ENCODE assay signal across 1 cellular context in the genomic region with DNA sequence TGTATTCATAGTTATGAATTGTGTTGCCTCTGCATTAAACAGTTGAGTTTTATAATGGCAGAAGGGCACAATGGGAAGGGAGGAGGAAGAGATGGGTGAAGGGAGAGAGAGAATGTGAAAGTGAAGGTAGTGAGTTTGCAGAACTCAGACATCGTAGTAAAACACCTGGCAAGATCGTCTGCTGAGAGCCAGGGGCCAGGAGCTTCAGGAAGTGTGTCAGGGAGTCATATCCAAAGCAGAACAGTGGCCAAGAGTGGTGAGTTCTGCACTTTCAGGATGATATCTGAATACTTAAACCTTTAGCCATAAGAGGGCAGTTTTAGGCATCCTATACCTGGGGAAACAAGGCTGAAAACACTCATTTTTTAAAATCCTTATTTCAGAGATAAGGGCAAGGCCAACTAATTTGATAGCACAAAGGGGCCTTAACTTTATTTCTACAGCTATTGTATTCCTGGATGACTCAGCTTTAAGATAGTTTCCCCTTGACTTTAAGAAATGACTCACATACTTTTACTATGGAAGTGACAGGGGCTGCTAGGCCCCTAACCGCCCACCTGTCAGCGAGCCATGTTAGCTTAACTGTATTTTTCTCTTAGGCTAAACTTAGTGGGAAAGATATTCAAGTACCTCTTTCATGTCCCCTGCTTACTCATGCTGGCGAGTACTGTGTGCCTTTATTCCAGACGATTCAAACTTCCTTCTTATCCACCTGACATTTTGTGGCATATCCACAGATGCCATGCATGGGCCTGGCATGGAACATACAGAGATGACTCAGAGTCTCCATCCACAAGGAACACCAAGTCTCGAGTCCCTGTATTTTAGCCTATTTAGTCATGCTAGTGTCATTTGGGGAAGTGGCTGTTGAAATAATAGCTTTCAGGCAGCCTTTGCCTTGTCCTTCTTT.
TF ChIP-seq lines count a peak whose summit lies in the region.

No MANE protein-coding gene starts in this region.

TF ChIP-seq in HCT116, 20 proteins besides CTCF, POLR2A, EP300 and RAD21 (continued from another document):
- TF ChIP-seq, protein P1, sequence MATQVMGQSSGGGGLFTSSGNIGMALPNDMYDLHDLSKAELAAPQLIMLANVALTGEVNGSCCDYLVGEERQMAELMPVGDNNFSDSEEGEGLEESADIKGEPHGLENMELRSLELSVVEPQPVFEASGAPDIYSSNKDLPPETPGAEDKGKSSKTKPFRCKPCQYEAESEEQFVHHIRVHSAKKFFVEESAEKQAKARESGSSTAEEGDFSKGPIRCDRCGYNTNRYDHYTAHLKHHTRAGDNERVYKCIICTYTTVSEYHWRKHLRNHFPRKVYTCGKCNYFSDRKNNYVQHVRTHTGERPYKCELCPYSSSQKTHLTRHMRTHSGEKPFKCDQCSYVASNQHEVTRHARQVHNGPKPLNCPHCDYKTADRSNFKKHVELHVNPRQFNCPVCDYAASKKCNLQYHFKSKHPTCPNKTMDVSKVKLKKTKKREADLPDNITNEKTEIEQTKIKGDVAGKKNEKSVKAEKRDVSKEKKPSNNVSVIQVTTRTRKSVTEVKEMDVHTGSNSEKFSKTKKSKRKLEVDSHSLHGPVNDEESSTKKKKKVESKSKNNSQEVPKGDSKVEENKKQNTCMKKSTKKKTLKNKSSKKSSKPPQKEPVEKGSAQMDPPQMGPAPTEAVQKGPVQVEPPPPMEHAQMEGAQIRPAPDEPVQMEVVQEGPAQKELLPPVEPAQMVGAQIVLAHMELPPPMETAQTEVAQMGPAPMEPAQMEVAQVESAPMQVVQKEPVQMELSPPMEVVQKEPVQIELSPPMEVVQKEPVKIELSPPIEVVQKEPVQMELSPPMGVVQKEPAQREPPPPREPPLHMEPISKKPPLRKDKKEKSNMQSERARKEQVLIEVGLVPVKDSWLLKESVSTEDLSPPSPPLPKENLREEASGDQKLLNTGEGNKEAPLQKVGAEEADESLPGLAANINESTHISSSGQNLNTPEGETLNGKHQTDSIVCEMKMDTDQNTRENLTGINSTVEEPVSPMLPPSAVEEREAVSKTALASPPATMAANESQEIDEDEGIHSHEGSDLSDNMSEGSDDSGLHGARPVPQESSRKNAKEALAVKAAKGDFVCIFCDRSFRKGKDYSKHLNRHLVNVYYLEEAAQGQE (IDR thresholded peaks at IDR 0.05; ENCODE audit: low read depth) = no peak
